ENCODE assay signal across 23 cellular contexts in the genomic region with DNA sequence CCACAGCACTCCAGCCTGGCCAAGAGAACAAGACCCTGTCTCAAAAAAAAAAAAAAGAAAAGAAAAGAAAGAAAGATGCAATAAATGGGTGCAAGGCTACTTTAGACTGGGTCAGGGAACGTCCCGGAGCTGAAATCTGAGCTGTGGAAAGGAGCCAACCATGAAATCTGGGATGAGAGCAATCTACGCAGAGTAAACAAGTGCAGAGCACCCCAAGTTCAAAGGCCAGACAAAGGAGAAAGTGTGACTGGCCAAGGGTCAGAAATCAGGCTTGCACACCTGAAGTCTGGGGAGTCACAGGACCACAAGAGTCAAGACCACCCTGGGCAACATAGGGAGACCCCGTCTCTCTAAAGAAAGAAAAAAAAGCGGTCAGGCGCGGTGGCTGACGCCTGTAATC. TPM values are rescaled to one million over a fixed set of nuclear protein-coding genes. Genes with fewer than 3 reads are reported as not detected.
DNase-seq lines count a peak whose midpoint lies in the region; ATAC-seq and TF ChIP-seq lines count a peak whose summit lies in the region.
"Had no signal": no experiment of that assay in that cellular context is flagged by ENCODE, and none has a peak within 500 bp of the region (broad histone marks: within the 10 kb centered on the region; RNA-seq: fewer than 3 reads in every experiment).

No MANE protein-coding gene starts in this region.

- H3K36me3 Mint-ChIP-seq in natural killer cell (no peaks in the 10 kb centered on the region), endothelial cell (ENCODE audit: low read depth, unreplicated experiment) (peaks cover 4% of the 10 kb centered on the region), nephron (ENCODE audit: low read depth) (peaks cover 14% of the 10 kb centered on the region)
- no peaks in the 10 kb centered on the region for H3K36me3 Mint-ChIP-seq in natural killer cell treated with Interleukin-12 subunit alpha and Interleukin-12 subunit beta and Interleukin-15 and Interleukin-18, amount 100 ng/mL, for 72 hours
- H3K36me3 Mint-ChIP-seq: IgD-negative memory B cell had no signal

- H3K27me3 Mint-ChIP-seq in natural killer cell (ENCODE audit: low read depth in 2 of 2), result no peaks in the 10 kb centered on the region
- H3K27me3 Mint-ChIP-seq in natural killer cell treated with Interleukin-12 subunit alpha and Interleukin-12 subunit beta and Interleukin-15 and Interleukin-18, amount 100 ng/mL, for 72 hours, result no peaks in the 10 kb centered on the region
- H3K27me3 Mint-ChIP-seq in endothelial cell (ENCODE audit: unreplicated experiment), result no peaks in the 10 kb centered on the region
- H3K27me3 Mint-ChIP-seq in nephron (ENCODE audit: low read depth), result peaks cover 3% of the 10 kb centered on the region
- H3K27me3 Mint-ChIP-seq: CD8-positive, alpha-beta memory T cell; IgD-negative memory B cell had no signal

- peaks cover 11 to 16% of the 10 kb centered on the region in 2 donors for H3K4me1 Mint-ChIP-seq in natural killer cell
- H3K4me1 Mint-ChIP-seq in natural killer cell treated with Interleukin-12 subunit alpha and Interleukin-12 subunit beta and Interleukin-15 and Interleukin-18, amount 100 ng/mL, for 72 hours (ENCODE audit: low read depth in 2 of 2), result peaks cover 9 to 18% of the 10 kb centered on the region in 2 donors
- peaks cover 7% of the 10 kb centered on the region for H3K4me1 Mint-ChIP-seq in endothelial cell (ENCODE audit: unreplicated experiment)
- peaks cover 8% of the 10 kb centered on the region for H3K4me1 Mint-ChIP-seq in nephron

- H3K9me3 Mint-ChIP-seq in natural killer cell (no peaks in the 10 kb centered on the region), endothelial cell (ENCODE audit: unreplicated experiment) (no peaks in the 10 kb centered on the region), nephron (no peaks in the 10 kb centered on the region)
- no peaks in the 10 kb centered on the region for H3K9me3 Mint-ChIP-seq in natural killer cell treated with Interleukin-12 subunit alpha and Interleukin-12 subunit beta and Interleukin-15 and Interleukin-18, amount 100 ng/mL, for 72 hours
- H3K9me3 Mint-ChIP-seq: CD8-positive, alpha-beta memory T cell; HFFc6; IgD-negative memory B cell had no signal

- peak overlapping the region; percentile 35 for H3K4me3 Mint-ChIP-seq in natural killer cell
- H3K4me3 Mint-ChIP-seq in natural killer cell treated with Interleukin-12 subunit alpha and Interleukin-12 subunit beta and Interleukin-15 and Interleukin-18, amount 100 ng/mL, for 72 hours, result no peak overlapping the region
- peak overlapping the region; percentile 31 for H3K4me3 Mint-ChIP-seq in endothelial cell (ENCODE audit: unreplicated experiment)
- peak overlapping the region; percentile 19 to 59 (median 22) for H3K4me3 Mint-ChIP-seq in nephron
- H3K4me3 Mint-ChIP-seq: HFFc6 had no signal

- H3K27ac Mint-ChIP-seq in natural killer cell, result no peak overlapping the region
- H3K27ac Mint-ChIP-seq in natural killer cell treated with Interleukin-12 subunit alpha and Interleukin-12 subunit beta and Interleukin-15 and Interleukin-18, amount 100 ng/mL, for 72 hours, result no peak overlapping the region
- H3K27ac Mint-ChIP-seq in endothelial cell (ENCODE audit: unreplicated experiment), result no peak overlapping the region
- H3K27ac Mint-ChIP-seq in nephron, result peak overlapping the region in 1 of 3 experiments; percentile 51
- H3K27ac Mint-ChIP-seq: HFFc6, IgD-negative memory B cell had no signal

- intact Hi-C loops in natural killer cell (cut with micrococcal nuclease), result no loop called here

- DNase-seq in natural killer cell (no peak), endothelial cell (ENCODE audit: low spot score) (no peak), NCI-H510A treated with DMSO at 0.1 percent for 48 hours (lab: John Stamatoyannopoulos, UW) (no peak)
- no peak for DNase-seq in natural killer cell treated with Interleukin-12 subunit alpha and Interleukin-12 subunit beta and Interleukin-15 and Interleukin-18, amount 100 ng/mL, for 72 hours (ENCODE audit: low spot score)
- no peak for DNase-seq in activated CD8-positive, alpha-beta memory T cell treated with anti-CD3 and anti-CD28 coated beads for 24 hours
- DNase-seq in stimulated activated CD4-positive, alpha-beta T cell treated with anti-CD3 and anti-CD28 coated beads, Interleukin-2, amount 100 ng/mL, for 48 hours, result no peak
- DNase-seq: CD8-positive, alpha-beta memory T cell; DND-41; H7; HFFc6; Kasumi-1; MM.1S; NCI-H1092; NCI-H2081; NCI-H510A; NCI-H774 had no signal

- TF ChIP-seq CTCF in natural killer cell (IDR thresholded peaks at IDR 0.05) (no peak), endothelial cell (IDR thresholded peaks at IDR 0.05; ENCODE audit: unreplicated experiment) (no peak), nephron (IDR thresholded peaks at IDR 0.05; ENCODE audit: unreplicated experiment in 3 of 3) (no peak)

- ATAC-seq in natural killer cell (no peak), GM18909 (IDR thresholded peaks at IDR 0.05; ENCODE audit: poor library complexity, unreplicated experiment) (no peak)
- no peak for ATAC-seq in natural killer cell treated with Interleukin-12 subunit alpha and Interleukin-12 subunit beta and Interleukin-15 and Interleukin-18, amount 100 ng/mL, for 72 hours

RNA-seq across cellular contexts. Expression of a gene that starts 2.8 kb away (rescaled TPM):
- 10 to 100 TPM in 2 of 3 donors, 1 to 10 TPM in 1; 8.8 to 19.2 (median 17.3) TPM for total RNA-seq in natural killer cell
- total RNA-seq in natural killer cell treated with Interleukin-12 subunit alpha and Interleukin-12 subunit beta and Interleukin-15 and Interleukin-18, amount 100 ng/mL, for 72 hours, result 10 to 100 TPM; 24.8 to 70.6 TPM
- 18.9 TPM for total RNA-seq in endothelial cell (ENCODE audit: unreplicated experiment)

RNA-seq across cellular contexts. Expression of a gene that starts 17.1 kb away (rescaled TPM):
- total RNA-seq in natural killer cell, result under 1 TPM in 1 of 3 donors, not detected in 2; 0.28 TPM
- total RNA-seq in natural killer cell treated with Interleukin-12 subunit alpha and Interleukin-12 subunit beta and Interleukin-15 and Interleukin-18, amount 100 ng/mL, for 72 hours, result not detected
- not detected for total RNA-seq in endothelial cell (ENCODE audit: unreplicated experiment)
- total RNA-seq: A673; CD8-positive, alpha-beta memory T cell; H7; HFFc6; HT1080; OCI-LY7; Right ventricle myocardium superior had no signal

RNA-seq across cellular contexts. Expression of a gene that starts 45.4 kb away (rescaled TPM):
- 10 to 100 TPM; 33.5 to 48.5 (median 39.2) TPM for total RNA-seq in natural killer cell
- total RNA-seq in natural killer cell treated with Interleukin-12 subunit alpha and Interleukin-12 subunit beta and Interleukin-15 and Interleukin-18, amount 100 ng/mL, for 72 hours, result 10 to 100 TPM; 29.1 to 32.1 TPM
- total RNA-seq in endothelial cell (ENCODE audit: unreplicated experiment), result 21.3 TPM

RNA-seq across cellular contexts. Expression of a gene that starts 45.7 kb away (rescaled TPM):
- total RNA-seq in natural killer cell, result 10 to 100 TPM; 38.1 to 59.7 (median 53.2) TPM
- total RNA-seq in natural killer cell treated with Interleukin-12 subunit alpha and Interleukin-12 subunit beta and Interleukin-15 and Interleukin-18, amount 100 ng/mL, for 72 hours, result 100 to 1,000 TPM in 1 of 2 donors, 10 to 100 TPM in 1; 65.6 to 144 TPM
- 39.2 TPM for total RNA-seq in endothelial cell (ENCODE audit: unreplicated experiment)
